10 cellular contexts compared by ENCODE assay signal in genomic region chr2:231452799-231453508, GRCh38. TPM values are rescaled to one million over a fixed set of nuclear protein-coding genes. Genes with fewer than 3 reads are reported as not detected.
DNase-seq lines count a peak whose midpoint lies in the region; ATAC-seq, FAIRE-seq and TF ChIP-seq lines count a peak whose summit lies in the region.
"Had no signal": no experiment of that assay in that cellular context is flagged by ENCODE, and none has a peak within 500 bp of the region (broad histone marks: within the 10 kb centered on the region; RNA-seq: fewer than 3 reads in every experiment).

No MANE protein-coding gene starts in this region.

- H3K4me1 ChIP-seq in CD4-positive, CD25-positive, alpha-beta regulatory T cell (ENCODE audit: control insufficient read depth, insufficient read depth, low read length, poor library complexity, severe bottlenecking), result no peaks in the 10 kb centered on the region
- H3K4me1 ChIP-seq in kidney (ENCODE audit: control insufficient read depth in 1 of 2, insufficient read depth in 1 of 2, low read depth in 1 of 2, low read length in 2 of 2), result no peaks in the 10 kb centered on the region
- H3K4me1 ChIP-seq: Peyer's patch had no signal

- H3K4me3 Mint-ChIP-seq in CD4-positive, CD25-positive, alpha-beta regulatory T cell, result peak overlapping the region in 1 of 4 donors; percentile 58
- peak overlapping the region; percentile 8 for H3K4me3 Mint-ChIP-seq in activated CD8-positive, alpha-beta T cell treated with anti-CD3 and anti-CD28 coated beads for 36 hours

- no peak for DNase-seq in CD4-positive, CD25-positive, alpha-beta regulatory T cell
- DNase-seq in HK-2 (ENCODE audit: unreplicated experiment), result peak; percentile 38
- peak; percentile 24 for DNase-seq in activated CD8-positive, alpha-beta T cell treated with anti-CD3 and anti-CD28 coated beads for 36 hours
- DNase-seq in kidney, result peak; percentile 30
- DNase-seq in A172 (ENCODE audit: low spot score), result no peak
- no peak for DNase-seq in cerebellar nuclear complex (lab: John Stamatoyannopoulos, UW)
- DNase-seq: esophagus squamous epithelium had no signal

- FAIRE-seq in kidney (lab: Jason Lieb, UNC), result no peak

- H3K9me3 Mint-ChIP-seq in CD4-positive, CD25-positive, alpha-beta regulatory T cell, result no peaks in the 10 kb centered on the region
- no peaks in the 10 kb centered on the region for H3K9me3 Mint-ChIP-seq in activated CD8-positive, alpha-beta T cell treated with anti-CD3 and anti-CD28 coated beads for 36 hours

- POLR2A ChIA-PET in activated CD8-positive, alpha-beta T cell treated with anti-CD3 and anti-CD28 coated beads for 36 hours (lab: Charles Lee), result interaction anchor here (0.5 to 8.9 kb wide), 24 partner anchors 10 to 562 kb away, joined by 3 to 290 read pairs (median 3); partner anchors contain the start of gene NCL

- H3K36me3 Mint-ChIP-seq in CD4-positive, CD25-positive, alpha-beta regulatory T cell, result peaks cover 29% of the 10 kb centered on the region
- peaks cover 61% of the 10 kb centered on the region for H3K36me3 Mint-ChIP-seq in activated CD8-positive, alpha-beta T cell treated with anti-CD3 and anti-CD28 coated beads for 36 hours (ENCODE audit: low read depth)

- intact Hi-C loops in activated CD8-positive, alpha-beta T cell treated with anti-CD3 and anti-CD28 coated beads for 36 hours (cut with micrococcal nuclease), result no loop called here
- intact Hi-C loops in kidney (cut with DNase I), result no loop called here

- peaks cover 47% of the 10 kb centered on the region for H3K36me3 ChIP-seq in CD4-positive, CD25-positive, alpha-beta regulatory T cell (ENCODE audit: control insufficient read depth, insufficient read depth, low read length)
- peaks cover 46 to 57% of the 10 kb centered on the region in 2 donors for H3K36me3 ChIP-seq in kidney (ENCODE audit: control insufficient read depth in 1 of 2, insufficient read depth in 2 of 2, low read length in 2 of 2)

- no peaks in the 10 kb centered on the region for H3K9me3 ChIP-seq in CD4-positive, CD25-positive, alpha-beta regulatory T cell (ENCODE audit: control insufficient read depth in 2 of 2, low read length in 2 of 2)
- no peaks in the 10 kb centered on the region for H3K9me3 ChIP-seq in kidney (ENCODE audit: control insufficient read depth in 1 of 2, low read length in 2 of 2)
- H3K9me3 ChIP-seq: esophagus squamous epithelium, Peyer's patch had no signal

- H3K27me3 ChIP-seq in CD4-positive, CD25-positive, alpha-beta regulatory T cell (ENCODE audit: control insufficient read depth, insufficient read depth, low read length), result no peaks in the 10 kb centered on the region
- H3K27me3 ChIP-seq: esophagus squamous epithelium, Peyer's patch had no signal

- no peak overlapping the region for H3K27ac ChIP-seq in CD4-positive, CD25-positive, alpha-beta regulatory T cell (ENCODE audit: insufficient read depth, low read length, poor library complexity, severe bottlenecking)
- no peak overlapping the region for H3K27ac ChIP-seq in kidney (ENCODE audit: low read depth in 2 of 2, low read length in 2 of 2)
- H3K27ac ChIP-seq: Peyer's patch had no signal

- no peak overlapping the region for H3K4me3 ChIP-seq in CD4-positive, CD25-positive, alpha-beta regulatory T cell (ENCODE audit: low read depth, low read length)
- H3K4me3 ChIP-seq in kidney (ENCODE audit: low read length in 2 of 2), result no peak overlapping the region
- H3K4me3 ChIP-seq: esophagus squamous epithelium, Peyer's patch had no signal

- H3K9ac ChIP-seq in kidney (ENCODE audit: low read length in 2 of 2), result no peak overlapping the region

- H3K4me1 Mint-ChIP-seq in CD4-positive, CD25-positive, alpha-beta regulatory T cell, result peaks cover 10 to 14% (median 14%) of the 10 kb centered on the region in 4 donors
- H3K4me1 Mint-ChIP-seq in activated CD8-positive, alpha-beta T cell treated with anti-CD3 and anti-CD28 coated beads for 36 hours (ENCODE audit: low read depth), result peaks cover 24% of the 10 kb centered on the region

- H3K27ac Mint-ChIP-seq in CD4-positive, CD25-positive, alpha-beta regulatory T cell, result peak overlapping the region; percentile 55 to 88 (median 84)
- H3K27ac Mint-ChIP-seq in activated CD8-positive, alpha-beta T cell treated with anti-CD3 and anti-CD28 coated beads for 36 hours, result peak overlapping the region; percentile 57

- no peak for ATAC-seq in CD4-positive, CD25-positive, alpha-beta regulatory T cell (ENCODE audit: low read depth in 2 of 2)
- ATAC-seq in activated CD8-positive, alpha-beta T cell treated with anti-CD3 and anti-CD28 coated beads for 36 hours, result peak; percentile 9
- ATAC-seq in GM18868 (IDR thresholded peaks at IDR 0.05; ENCODE audit: unreplicated experiment) (no peak), HG02840 (IDR thresholded peaks at IDR 0.05; ENCODE audit: low FRiP score, unreplicated experiment) (no peak)

- CTCF ChIA-PET in activated CD8-positive, alpha-beta T cell treated with anti-CD3 and anti-CD28 coated beads for 36 hours (lab: Charles Lee), result interaction anchor here (0.9 to 3.3 kb wide), 8 partner anchors 10 to 349 kb away, joined by 3 to 19 read pairs (median 10); partner anchors contain the start of gene NCL

- TF ChIP-seq CTCF in activated CD8-positive, alpha-beta T cell treated with anti-CD3 and anti-CD28 coated beads for 36 hours (IDR thresholded peaks at IDR 0.05), result no peak
- no peak for TF ChIP-seq CTCF in kidney (IDR thresholded peaks at IDR 0.05; ENCODE audit: borderline replicate concordance, extremely low read depth, insufficient read depth)

- peaks cover 8% of the 10 kb centered on the region for H3K27me3 Mint-ChIP-seq in CD4-positive, CD25-positive, alpha-beta regulatory T cell
- no peaks in the 10 kb centered on the region for H3K27me3 Mint-ChIP-seq in activated CD8-positive, alpha-beta T cell treated with anti-CD3 and anti-CD28 coated beads for 36 hours

RNA-seq across cellular contexts. Expression of gene NCL, which starts 11.3 kb away (rescaled TPM):
- 435 TPM for total RNA-seq in CD4-positive, CD25-positive, alpha-beta regulatory T cell
- polyA plus RNA-seq in CD4-positive, CD25-positive, alpha-beta regulatory T cell, result 100 to 1,000 TPM; 296 to 366 (median 316) TPM
- total RNA-seq in activated CD8-positive, alpha-beta T cell treated with anti-CD3 and anti-CD28 coated beads for 36 hours, result 1,000 to 10,000 TPM; 1,312 to 1,361 TPM
- total RNA-seq in kidney, result 382 TPM
- polyA plus RNA-seq in kidney (ENCODE audit: insufficient read depth, low read depth, low replicate concordance), result 191 TPM
- 217 and 344 TPM in 2 replicates for total RNA-seq in A172 (2014; rRNA removed; shearing (Covaris generic))

RNA-seq across cellular contexts. Expression of gene B3GNT7, which starts 57.4 kb away (rescaled TPM):
- total RNA-seq in CD4-positive, CD25-positive, alpha-beta regulatory T cell, result not detected
- polyA plus RNA-seq in CD4-positive, CD25-positive, alpha-beta regulatory T cell, result not detected
- under 1 TPM in 1 of 2 experiments, not detected in 1; 0.29 TPM for total RNA-seq in activated CD8-positive, alpha-beta T cell treated with anti-CD3 and anti-CD28 coated beads for 36 hours
- 9.3 TPM for total RNA-seq in kidney
- 2.4 TPM for polyA plus RNA-seq in kidney (ENCODE audit: insufficient read depth, low read depth, low replicate concordance)
- 0.17 TPM in 1 of 2 replicates, not detected in the other for total RNA-seq in A172 (2014; rRNA removed; shearing (Covaris generic))

Comparison
In these comparisons a context has a peak if more than half of its experiments do, and no peak if none do; other contexts are left out.
1. DNase-seq: peak in HK-2 (single experiment), activated CD8-positive, alpha-beta T cell treated with anti-CD3 and anti-CD28 coated beads for 36 hours (single experiment) and kidney (single experiment); none in CD4-positive, CD25-positive, alpha-beta regulatory T cell (0 of 3), A172 (single experiment) and cerebellar nuclear complex (0 of 2).